Comparison of ENCODE assay signal across 3 cellular contexts in genomic region chr12:75997658-75998057, GRCh38.
TF ChIP-seq lines count a peak whose summit lies in the region.

No MANE protein-coding gene starts in this region.

TF ChIP-seq in HepG2, 621 proteins besides CTCF, POLR2A, EP300 and RAD21:
- TF ChIP-seq SRSF9 (IDR thresholded peaks at IDR 0.05; ENCODE audit: borderline replicate concordance, insufficient read depth, low read depth, low read length, poor library complexity, severe bottlenecking) (no peak), AGO2 (optimal IDR thresholded peaks at IDR 0.05; ENCODE audit: low read depth, low read length) (no peak), ZNF629 (CRISPR knock-in tag; conservative IDR thresholded peaks at IDR 0.05) (peak; percentile 39; the same call in 1 of the 2 replicates), ZNF235 (CRISPR knock-in tag; IDR thresholded peaks at IDR 0.05; ENCODE audit: borderline replicate concordance) (no peak), ETV5 (CRISPR knock-in tag; IDR thresholded peaks at IDR 0.05; ENCODE audit: borderline replicate concordance) (no peak)
TF ChIP-seq in HepG2: peak in this region for 1.

TF ChIP-seq in endothelial cell of umbilical vein, 7 proteins besides CTCF, POLR2A, EP300 and RAD21:
- TF ChIP-seq MYC (IDR thresholded peaks at IDR 0.05; ENCODE audit: low read depth, low read length) (no peak), GATA2 (IDR thresholded peaks at IDR 0.05; ENCODE audit: insufficient read depth, insufficient read length, low read depth, low read length) (peak; percentile 66), EZH2 (IDR thresholded peaks at IDR 0.05; ENCODE audit: borderline replicate concordance, low read depth, low read length, severe bottlenecking) (no peak), POLR2AphosphoS5 (IDR thresholded peaks at IDR 0.05; ENCODE audit: insufficient read depth, low read depth, low read length) (peak; percentile 58), JUN (IDR thresholded peaks at IDR 0.05; ENCODE audit: borderline replicate concordance, insufficient read depth, insufficient read length, low read depth) (no peak), FOS (IDR thresholded peaks at IDR 0.05; ENCODE audit: borderline replicate concordance, insufficient read depth, low read length) (peak; percentile 58), MAX (IDR thresholded peaks at IDR 0.05; ENCODE audit: insufficient read depth, insufficient read length) (no peak)

TF ChIP-seq in SK-N-SH treated with all-trans-retinoic acid at 6 μM for 48 hours, 23 proteins besides CTCF, POLR2A, EP300 and RAD21:
- TF ChIP-seq ARNTL (CRISPR knock-in tag; IDR thresholded peaks at IDR 0.05; ENCODE audit: borderline replicate concordance, low read depth): no peak
- TF ChIP-seq RARB (CRISPR knock-in tag; IDR thresholded peaks at IDR 0.05): no peak
- TF ChIP-seq BACH2 (CRISPR knock-in tag; IDR thresholded peaks at IDR 0.05; ENCODE audit: borderline replicate concordance): no peak
- no peak for TF ChIP-seq CREB5 (CRISPR knock-in tag; IDR thresholded peaks at IDR 0.05; ENCODE audit: low read depth)
- TF ChIP-seq ZNF70 (CRISPR knock-in tag; IDR thresholded peaks at IDR 0.05): no peak
- TF ChIP-seq TCF4 (CRISPR knock-in tag; IDR thresholded peaks at IDR 0.05; ENCODE audit: borderline replicate concordance): no peak
